ENCODE assay signal across 14 cellular contexts in the genomic region with DNA sequence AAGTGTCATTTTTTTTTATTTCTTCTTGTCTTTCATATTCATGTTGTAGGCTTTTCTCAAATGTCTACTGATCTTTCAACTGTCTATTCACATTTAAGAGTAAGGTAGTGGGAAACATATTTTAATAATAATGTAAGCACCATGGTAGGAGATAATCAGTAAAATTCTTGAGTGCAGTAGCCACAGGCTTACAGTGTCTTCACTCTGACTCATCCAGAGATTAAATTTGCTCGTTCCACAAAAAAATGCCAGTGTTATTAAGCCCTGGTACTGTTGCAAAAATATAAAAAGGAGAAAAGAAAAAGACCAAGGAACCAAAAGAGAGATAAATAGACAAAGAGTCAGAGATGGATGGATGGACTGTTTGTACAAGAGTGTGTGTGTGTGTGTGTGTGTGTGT. TPM values are rescaled to one million over a fixed set of nuclear protein-coding genes. Genes with fewer than 3 reads are reported as not detected.
DNase-seq lines count a peak whose midpoint lies in the region; ATAC-seq and TF ChIP-seq lines count a peak whose summit lies in the region.
"Had no signal": no experiment of that assay in that cellular context is flagged by ENCODE, and none has a peak within 500 bp of the region (broad histone marks: within the 10 kb centered on the region; RNA-seq: fewer than 3 reads in every experiment).

No MANE protein-coding gene starts in this region.

- H3K4me1 Mint-ChIP-seq in CD4-positive, CD25-positive, alpha-beta regulatory T cell, result peaks cover 44 to 76% (median 56%) of the 10 kb centered on the region in 4 donors
- H3K4me1 Mint-ChIP-seq in H9 (peaks cover 25 to 26% of the 10 kb centered on the region in 2 experiments), progenitor cell of endocrine pancreas (ENCODE audit: low read depth) (peaks cover 4% of the 10 kb centered on the region)
- peaks cover 75% of the 10 kb centered on the region for H3K4me1 Mint-ChIP-seq in activated CD8-positive, alpha-beta T cell treated with anti-CD3 and anti-CD28 coated beads for 36 hours (ENCODE audit: low read depth)

- no peak for TF ChIP-seq CTCF in H9 (conservative IDR thresholded peaks at IDR 0.05)
- TF ChIP-seq CTCF in activated CD8-positive, alpha-beta T cell treated with anti-CD3 and anti-CD28 coated beads for 36 hours (IDR thresholded peaks at IDR 0.05), result no peak
- no peak for TF ChIP-seq CTCF in progenitor cell of endocrine pancreas (IDR thresholded peaks at IDR 0.05; ENCODE audit: unreplicated experiment)

- no peak for ATAC-seq in CD4-positive, CD25-positive, alpha-beta regulatory T cell (ENCODE audit: low read depth in 2 of 2)
- no peak for ATAC-seq in activated CD8-positive, alpha-beta T cell treated with anti-CD3 and anti-CD28 coated beads for 36 hours

- H3K4me3 ChIP-seq in CD4-positive, CD25-positive, alpha-beta regulatory T cell (ENCODE audit: low read depth, low read length), result peak overlapping the region; percentile 20
- H3K4me3 ChIP-seq: HAP-1 had no signal

- H4K91ac ChIP-seq in H9 (ENCODE audit: insufficient read length, low read depth, low read length), result no peak overlapping the region

- H3K9me3 Mint-ChIP-seq in CD4-positive, CD25-positive, alpha-beta regulatory T cell, result no peaks in the 10 kb centered on the region
- H3K9me3 Mint-ChIP-seq in H9 (no peaks in the 10 kb centered on the region), progenitor cell of endocrine pancreas (ENCODE audit: low read depth) (no peaks in the 10 kb centered on the region)
- no peaks in the 10 kb centered on the region for H3K9me3 Mint-ChIP-seq in activated CD8-positive, alpha-beta T cell treated with anti-CD3 and anti-CD28 coated beads for 36 hours

- no peak overlapping the region for H2AK5ac ChIP-seq in H9 (ENCODE audit: insufficient read length, low read length)

- no peak overlapping the region for H3K27ac ChIP-seq in CD4-positive, CD25-positive, alpha-beta regulatory T cell (ENCODE audit: insufficient read depth, low read length, poor library complexity, severe bottlenecking)
- H3K27ac ChIP-seq in H9 (ENCODE audit: insufficient read length, low read depth, low read length), result no peak overlapping the region

- no peak overlapping the region for H2BK20ac ChIP-seq in H9 (ENCODE audit: low read depth, low read length, poor library complexity, severe bottlenecking)

- no peak overlapping the region for H3K23ac ChIP-seq in H9 (ENCODE audit: insufficient read length, low read depth, low read length)

- no peaks in the 10 kb centered on the region for H3K27me3 Mint-ChIP-seq in CD4-positive, CD25-positive, alpha-beta regulatory T cell
- no peaks in the 10 kb centered on the region for H3K27me3 Mint-ChIP-seq in H9 (ENCODE audit: low read depth)
- no peaks in the 10 kb centered on the region for H3K27me3 Mint-ChIP-seq in activated CD8-positive, alpha-beta T cell treated with anti-CD3 and anti-CD28 coated beads for 36 hours
- H3K27me3 Mint-ChIP-seq in progenitor cell of endocrine pancreas, result no peaks in the 10 kb centered on the region

- H2AFZ ChIP-seq in H9 (ENCODE audit: low read length), result no peak overlapping the region

- H3K9ac ChIP-seq in H9 (ENCODE audit: extremely low read depth, insufficient read length, low read length), result no peak overlapping the region

- no peak overlapping the region for H3K56ac ChIP-seq in H9 (ENCODE audit: insufficient read length, low read depth, low read length)

- no peak overlapping the region for H3K14ac ChIP-seq in H9 (ENCODE audit: insufficient read depth, low read length)

- H3T11ph ChIP-seq in H9 (ENCODE audit: low read length), result no peak overlapping the region

- intact Hi-C loops in activated CD8-positive, alpha-beta T cell treated with anti-CD3 and anti-CD28 coated beads for 36 hours (cut with micrococcal nuclease), result loop anchor here (5.0 kb wide), 1 partner anchor 42 kb away; a partner anchor contains a TSS

- H3K4ac ChIP-seq in H9 (ENCODE audit: low read depth, low read length), result no peak overlapping the region

- POLR2A ChIA-PET in activated CD8-positive, alpha-beta T cell treated with anti-CD3 and anti-CD28 coated beads for 36 hours (lab: Charles Lee), result no interaction called here

- H2BK5ac ChIP-seq in H9 (ENCODE audit: insufficient read length, low read length), result no peak overlapping the region

- DNase-seq in CD4-positive, CD25-positive, alpha-beta regulatory T cell, result no peak
- DNase-seq in H9, result no peak
- DNase-seq in activated CD8-positive, alpha-beta T cell treated with anti-CD3 and anti-CD28 coated beads for 36 hours, result no peak
- peak; percentile 32 for DNase-seq in foreskin melanocyte
- DNase-seq in progenitor cell of endocrine pancreas (ENCODE audit: low spot score, unreplicated experiment), result no peak
- DNase-seq in medulla oblongata (ENCODE audit: extremely low spot score), result no peak
- DNase-seq in SHP77 treated with DMSO at 0.1 percent for 48 hours (lab: John Stamatoyannopoulos, UW), result no peak
- no peak for DNase-seq in GOT3 (lab: John Stamatoyannopoulos, UW)
- DNase-seq: activated CD4-positive, alpha-beta T cell treated with anti-CD3 and anti-CD28 coated beads, Interleukin-2, amount 50 U/mL, for 1 hour; central memory CD4-positive, alpha-beta T cell; head of caudate nucleus; NCI-H2081 treated with DMSO at 0.1 percent for 48 hours; RPMI8226 had no signal

- no peaks in the 10 kb centered on the region for H3K27me3 ChIP-seq in CD4-positive, CD25-positive, alpha-beta regulatory T cell (ENCODE audit: control insufficient read depth, insufficient read depth, low read length)
- no peaks in the 10 kb centered on the region for H3K27me3 ChIP-seq in H9 (ENCODE audit: insufficient read depth, low read length)

- H3K9me3 ChIP-seq in CD4-positive, CD25-positive, alpha-beta regulatory T cell (ENCODE audit: control insufficient read depth in 2 of 2, low read length in 2 of 2), result no peaks in the 10 kb centered on the region
- no peaks in the 10 kb centered on the region for H3K9me3 ChIP-seq in H9 (ENCODE audit: control insufficient read depth, low read depth, low read length)
- H3K9me3 ChIP-seq: HAP-1 had no signal

- H3K18ac ChIP-seq in H9 (ENCODE audit: insufficient read length, low read depth, low read length), result no peak overlapping the region

- CTCF ChIA-PET in activated CD8-positive, alpha-beta T cell treated with anti-CD3 and anti-CD28 coated beads for 36 hours (lab: Charles Lee), result no interaction called here

- no peak overlapping the region for H4K8ac ChIP-seq in H9 (replicated peaks; ENCODE audit: insufficient read length, low read depth, low read length)

- H2BK12ac ChIP-seq in H9 (ENCODE audit: insufficient read length, low read depth, low read length), result no peak overlapping the region

- H3K4me2 ChIP-seq in H9 (ENCODE audit: insufficient read depth, insufficient read length, low read length), result no peak overlapping the region

- no peaks in the 10 kb centered on the region; the same call in 1 of the 2 replicates for H3K79me2 ChIP-seq in H9 (ENCODE audit: insufficient read depth, low read length)

- no peak overlapping the region for H2BK15ac ChIP-seq in H9 (ENCODE audit: low read depth, low read length)

- WGBS in H9 (ENCODE audit: extremely low coverage, insufficient read length, low lambda C conversion rate), result no CpG with 5 or more reads among the region's 1 CpG

- peak overlapping the region; percentile 1 to 44 (median 28) for H3K4me3 Mint-ChIP-seq in CD4-positive, CD25-positive, alpha-beta regulatory T cell
- H3K4me3 Mint-ChIP-seq in H9 (no peak overlapping the region), progenitor cell of endocrine pancreas (ENCODE audit: low read depth) (no peak overlapping the region)
- H3K4me3 Mint-ChIP-seq in activated CD8-positive, alpha-beta T cell treated with anti-CD3 and anti-CD28 coated beads for 36 hours, result peak overlapping the region; percentile 29

- no peaks in the 10 kb centered on the region for H3K23me2 ChIP-seq in H9 (ENCODE audit: insufficient read length, low read depth, low read length, poor library complexity, severe bottlenecking)

- peaks cover 8% of the 10 kb centered on the region for H3K36me3 Mint-ChIP-seq in CD4-positive, CD25-positive, alpha-beta regulatory T cell
- no peaks in the 10 kb centered on the region; a peak in 1 of 7 replicates for H3K36me3 Mint-ChIP-seq in H9 (ENCODE audit: insufficient read depth in 1 of 3, low read depth in 3 of 3)
- H3K36me3 Mint-ChIP-seq in activated CD8-positive, alpha-beta T cell treated with anti-CD3 and anti-CD28 coated beads for 36 hours (ENCODE audit: low read depth), result peaks cover 2% of the 10 kb centered on the region
- H3K36me3 Mint-ChIP-seq in progenitor cell of endocrine pancreas (ENCODE audit: insufficient read depth), result no peaks in the 10 kb centered on the region

- no peaks in the 10 kb centered on the region for H4K20me1 ChIP-seq in H9 (ENCODE audit: control insufficient read depth, insufficient read depth, insufficient read length)

- no peaks in the 10 kb centered on the region for H3K79me1 ChIP-seq in H9 (ENCODE audit: insufficient read depth, low read depth, low read length, poor library complexity, severe bottlenecking)

- H3K27ac Mint-ChIP-seq in CD4-positive, CD25-positive, alpha-beta regulatory T cell, result peak overlapping the region; percentile 45 to 93 (median 88)
- peak overlapping the region in 2 of 3 experiments; percentile 14 to 31; a peak in 3 of 7 replicates for H3K27ac Mint-ChIP-seq in H9
- H3K27ac Mint-ChIP-seq in activated CD8-positive, alpha-beta T cell treated with anti-CD3 and anti-CD28 coated beads for 36 hours, result peak overlapping the region; percentile 83
- no peak overlapping the region for H3K27ac Mint-ChIP-seq in progenitor cell of endocrine pancreas

- H3K4me1 ChIP-seq in CD4-positive, CD25-positive, alpha-beta regulatory T cell (ENCODE audit: control insufficient read depth, insufficient read depth, low read length, poor library complexity, severe bottlenecking), result peaks cover 36% of the 10 kb centered on the region
- H3K4me1 ChIP-seq in H9 (ENCODE audit: insufficient read depth, low read length), result no peaks in the 10 kb centered on the region
- H3K4me1 ChIP-seq: HAP-1 had no signal

- no peak overlapping the region for H2BK120ac ChIP-seq in H9 (ENCODE audit: low read depth, low read length, poor library complexity, severe bottlenecking)

- H3K36me3 ChIP-seq in CD4-positive, CD25-positive, alpha-beta regulatory T cell (ENCODE audit: control insufficient read depth, insufficient read depth, low read length), result no peaks in the 10 kb centered on the region
- H3K36me3 ChIP-seq: HAP-1 had no signal

- no peak overlapping the region for H4K5ac ChIP-seq in H9 (ENCODE audit: insufficient read length, low read depth, low read length)

RNA-seq across cellular contexts. Expression of a gene that starts 43.0 kb away (rescaled TPM):
- total RNA-seq in CD4-positive, CD25-positive, alpha-beta regulatory T cell, result 217 TPM
- polyA plus RNA-seq in CD4-positive, CD25-positive, alpha-beta regulatory T cell, result 10 to 100 TPM; 45.0 to 62.5 (median 53.1) TPM
- total RNA-seq in H9 (2021), result 27.9 and 34.0 TPM in 2 replicates
- 10 to 100 TPM; 42.9 to 48.3 TPM for total RNA-seq in activated CD8-positive, alpha-beta T cell treated with anti-CD3 and anti-CD28 coated beads for 36 hours
- total RNA-seq in progenitor cell of endocrine pancreas, result 24.1 and 26.7 TPM in 2 replicates

Comparison
In these comparisons a context has a peak if more than half of its experiments do, and no peak if none do; other contexts are left out.
1. H3K4me3 Mint-ChIP-seq: peak in CD4-positive, CD25-positive, alpha-beta regulatory T cell (4 of 4) and activated CD8-positive, alpha-beta T cell treated with anti-CD3 and anti-CD28 coated beads for 36 hours (single experiment); none in H9 (0 of 2) and progenitor cell of endocrine pancreas (single experiment).